In genomic region chr2:122108186-122108585, GRCh38 we compare ENCODE assay signal across 24 cellular contexts.
"Had no signal": no experiment of that assay in that cellular context is flagged by ENCODE, and none has a peak within 500 bp of the region (broad histone marks: within the 10 kb centered on the region; RNA-seq: fewer than 3 reads in every experiment).

No MANE protein-coding gene starts in this region.

- H3K36me3 ChIP-seq: left ventricle myocardium inferior, neutrophil, ovary, prostate gland, stomach, thyroid gland, transverse colon, upper lobe of left lung, vagina had no signal

- DNase-seq: islet precursor cell; left ventricle myocardium inferior; naive thymus-derived CD8-positive, alpha-beta T cell; occipital lobe; ovary; retina; right cardiac atrium; stimulated activated CD4-positive, alpha-beta T cell treated with anti-CD3 and anti-CD28 coated beads, Interleukin-12 subunit alpha, Interleukin-12 subunit beta, amount 100 ng/mL, for 4 hours; stimulated activated CD4-positive, alpha-beta T cell treated with anti-CD3 and anti-CD28 coated beads, Interleukin-15, amount 100 ng/mL, for 24 hours; stimulated activated CD4-positive, alpha-beta T cell treated with anti-CD3 and anti-CD28 coated beads, Interleukin-2, amount 100 ng/mL, for 24 hours; stimulated activated CD4-positive, alpha-beta T cell treated with anti-CD3 and anti-CD28 coated beads, Interleukin-4, amount 100 ng/mL, for 1 hour; stimulated activated naive B cell treated with anti-CD40 and anti-IgM and Interleukin-4, amounts not matched to agents 10 μg/mL and 1 μg/mL and 100 μg/mL, for 72 hours; stimulated activated naive CD8-positive, alpha-beta T cell treated with anti-CD3 and anti-CD28 coated beads, Interleukin-15, Interleukin-2, amounts not matched to agents 100 U/mL and 50 U/mL, for 24 hours; stomach; testis; thyroid gland; transverse colon; upper lobe of left lung had no signal

- H3K4me1 ChIP-seq: left ventricle myocardium inferior, prostate gland, stomach, testis, thyroid gland, transverse colon, upper lobe of left lung, vagina had no signal

- H3K27me3 ChIP-seq: neutrophil, ovary, testis, thyroid gland, transverse colon, upper lobe of left lung, vagina had no signal

- ATAC-seq: naive thymus-derived CD8-positive, alpha-beta T cell; right cardiac atrium; sciatic nerve; stimulated activated naive B cell treated with anti-CD40 and anti-IgM and Interleukin-4, amounts not matched to agents 10 μg/mL and 1 μg/mL and 100 μg/mL, for 72 hours; stimulated activated naive CD8-positive, alpha-beta T cell treated with anti-CD3 and anti-CD28 coated beads, Interleukin-15, Interleukin-2, amounts not matched to agents 100 U/mL and 50 U/mL, for 24 hours had no signal

- H3K9me3 ChIP-seq: left ventricle myocardium inferior, neutrophil, ovary, prostate gland, stomach, testis, thyroid gland, transverse colon, upper lobe of left lung, vagina had no signal

- H3K4me3 ChIP-seq: left ventricle myocardium inferior, lung, ovary, prostate gland, skin epidermis, stomach, testis, thyroid gland, transverse colon, upper lobe of left lung, vagina had no signal

- H3K27ac ChIP-seq: left ventricle myocardium inferior, neutrophil, ovary, prostate gland, skin epidermis, stomach, testis, thyroid gland, transverse colon, upper lobe of left lung, vagina had no signal
